Comparison of ENCODE assay signal across 29 cellular contexts in the genomic region with DNA sequence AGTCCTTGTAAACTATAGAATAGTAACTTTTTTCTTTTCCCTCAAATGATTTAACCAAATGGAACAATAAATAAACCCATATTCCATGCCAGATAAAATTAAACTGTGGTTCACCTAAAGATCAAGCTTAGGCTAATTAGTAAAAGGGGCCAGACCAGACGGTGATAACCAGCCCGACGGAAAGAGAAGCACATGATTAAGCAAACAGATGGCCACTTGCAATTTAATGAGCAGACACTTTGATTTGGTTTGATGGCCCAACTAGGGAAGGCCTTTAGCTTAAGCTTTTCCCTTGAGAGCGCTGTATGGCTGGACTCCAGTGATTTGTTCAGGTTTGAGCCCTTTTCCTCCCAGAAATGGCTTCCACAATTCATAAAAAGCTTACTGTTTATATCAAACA. TPM values are rescaled to one million over a fixed set of nuclear protein-coding genes. Genes with fewer than 3 reads are reported as not detected.
A peak's percentile ranks its signal among the peaks of the same experiment; 100 is the strongest.
DNase-seq lines count a peak whose midpoint lies in the region; ATAC-seq and TF ChIP-seq lines count a peak whose summit lies in the region.
"Had no signal": no experiment of that assay in that cellular context is flagged by ENCODE, and none has a peak within 500 bp of the region (broad histone marks: within the 10 kb centered on the region; RNA-seq: fewer than 3 reads in every experiment).

No MANE protein-coding gene starts in this region.

- H3K4me1 Mint-ChIP-seq in neural progenitor cell (no peaks in the 10 kb centered on the region), natural killer cell (no peaks in the 10 kb centered on the region)
- H3K4me1 Mint-ChIP-seq: activated naive CD8-positive, alpha-beta T cell treated with anti-CD3 and anti-CD28 coated beads, Interleukin-2, amount 50 U/mL, for 24 hours; immature natural killer cell had no signal

- H3F3A ChIP-seq in SK-N-SH (replicated peaks; ENCODE audit: insufficient read depth) (no peaks in the 10 kb centered on the region), neural progenitor cell (ENCODE audit: low read depth) (no peaks in the 10 kb centered on the region)

- peak; percentile 79 for DNase-seq in NCI-H1092 (lab: John Stamatoyannopoulos, UW)
- peak; percentile 54 to 86 for DNase-seq in NCI-H446 (lab: John Stamatoyannopoulos, UW)
- peak; percentile 52 for DNase-seq in SK-N-SH
- no peak for DNase-seq in neural progenitor cell (ENCODE audit: low spot score)
- no peak for DNase-seq in GM13976 (ENCODE audit: low spot score)
- DNase-seq in natural killer cell = no peak
- DNase-seq: activated CD4-positive, alpha-beta T cell treated with anti-CD3 and anti-CD28 coated beads for 1 hour; activated CD8-positive, alpha-beta T cell treated with anti-CD3 and anti-CD28 coated beads, Interleukin-2, amount 10 ng/mL, durations not matched to agents 7 days and 5 days; activated gamma-delta T cell; activated naive CD8-positive, alpha-beta T cell treated with anti-CD3 and anti-CD28 coated beads, Interleukin-2, amount 50 U/mL, for 24 hours; Caco-2; cerebellar nuclear complex; dorsolateral prefrontal cortex; EL; hypothalamus; immature natural killer cell; mesenchymal stem cell; NCI-H526 treated with DMSO at 0.1 percent for 48 hours; nucleus accumbens; psoas muscle; RPMI8226; stimulated activated naive CD8-positive, alpha-beta T cell treated with anti-CD3 and anti-CD28 coated beads, Interleukin-15, Interleukin-2, amounts not matched to agents 100 U/mL and 50 U/mL, for 24 hours; T-helper 2 cell; uterus had no signal

- no peak overlapping the region for H2AFZ ChIP-seq in SK-N-SH (ENCODE audit: low read depth)
- H2AFZ ChIP-seq in neural progenitor cell (replicated peaks) = peak overlapping the region; percentile 65

- H3K36me3 Mint-ChIP-seq in neural progenitor cell (peaks cover 2% of the 10 kb centered on the region), natural killer cell (peaks cover 12% of the 10 kb centered on the region)

- TF ChIP-seq EP300 in SK-N-SH (IDR thresholded peaks at IDR 0.05; ENCODE audit: borderline replicate concordance in 1 of 2, low read depth in 1 of 2, low read length in 1 of 2) = peak in 1 of 2 experiments; percentile 28; a peak in 1 of 4 replicates

- H3K27ac Mint-ChIP-seq in neural progenitor cell (no peak overlapping the region), natural killer cell (no peak overlapping the region)
- H3K27ac Mint-ChIP-seq: activated CD8-positive, alpha-beta T cell treated with anti-CD3 and anti-CD28 coated beads, Interleukin-2, amount 10 ng/mL, durations not matched to agents 7 days and 5 days; activated naive CD8-positive, alpha-beta T cell treated with anti-CD3 and anti-CD28 coated beads, Interleukin-2, amount 50 U/mL, for 24 hours; immature natural killer cell had no signal

- H4K20me1 ChIP-seq in SK-N-SH (ENCODE audit: insufficient read depth) (no peaks in the 10 kb centered on the region), neural progenitor cell (ENCODE audit: low read depth) (no peaks in the 10 kb centered on the region)

- POLR2A ChIA-PET in SK-N-SH (lab: Yijun Ruan, JAX) = no interaction called here

- ATAC-seq in natural killer cell = no peak
- no peak for ATAC-seq in GM18868 (IDR thresholded peaks at IDR 0.05; ENCODE audit: unreplicated experiment)
- ATAC-seq: activated CD8-positive, alpha-beta T cell treated with anti-CD3 and anti-CD28 coated beads, Interleukin-2, amount 10 ng/mL, durations not matched to agents 7 days and 5 days; activated naive CD8-positive, alpha-beta T cell treated with anti-CD3 and anti-CD28 coated beads, Interleukin-2, amount 50 U/mL, for 24 hours; gastroesophageal sphincter; left lobe of liver; psoas muscle; stimulated activated naive CD8-positive, alpha-beta T cell treated with anti-CD3 and anti-CD28 coated beads, Interleukin-15, Interleukin-2, amounts not matched to agents 100 U/mL and 50 U/mL, for 24 hours had no signal

- H3K9me3 Mint-ChIP-seq in neural progenitor cell (peaks cover 17% of the 10 kb centered on the region), natural killer cell (peaks cover 0 to 5% of the 10 kb centered on the region in 2 donors)

- H3K4me2 ChIP-seq in SK-N-SH (no peak overlapping the region), neural progenitor cell (no peak overlapping the region)

- H3K27me3 Mint-ChIP-seq in neural progenitor cell (ENCODE audit: insufficient read depth, low read depth) (no peaks in the 10 kb centered on the region), natural killer cell (ENCODE audit: low read depth in 2 of 2) (peaks cover 2 to 12% of the 10 kb centered on the region in 2 donors)

- intact Hi-C loops in natural killer cell (cut with micrococcal nuclease) = no loop called here

- H3K27me3 ChIP-seq in SK-N-SH (ENCODE audit: insufficient read depth) (no peaks in the 10 kb centered on the region), neural progenitor cell (no peaks in the 10 kb centered on the region)
- H3K27me3 ChIP-seq: dorsolateral prefrontal cortex, gastroesophageal sphincter, uterus had no signal

- H3K4me1 ChIP-seq in SK-N-SH (ENCODE audit: control insufficient read depth in 1 of 2, insufficient read depth in 2 of 2, low read depth in 1 of 2, low read length in 1 of 2) (no peaks in the 10 kb centered on the region; a peak in 1 of 4 replicates), neural progenitor cell (no peaks in the 10 kb centered on the region)
- H3K4me1 ChIP-seq: Caco-2, psoas muscle, uterus had no signal

- TF ChIP-seq CTCF in SK-N-SH (IDR thresholded peaks at IDR 0.05) (no peak), neural progenitor cell (IDR thresholded peaks at IDR 0.05) (no peak), GM13976 (IDR thresholded peaks at IDR 0.05; ENCODE audit: borderline replicate concordance, control extremely low read depth, extremely low read depth, insufficient read depth, missing control alignments) (no peak), natural killer cell (IDR thresholded peaks at IDR 0.05) (no peak)

- WGBS in SK-N-SH (ENCODE audit: low lambda C conversion rate) = 56% methylated on average over 4 of the region's 4 CpGs

- H3K79me2 ChIP-seq in SK-N-SH (ENCODE audit: insufficient read depth) = no peaks in the 10 kb centered on the region
- H3K79me2 ChIP-seq in neural progenitor cell (ENCODE audit: low read depth) = no peaks in the 10 kb centered on the region

- CTCF ChIA-PET in SK-N-SH (lab: Yijun Ruan, JAX) = interaction anchor here (0.9 to 1.2 kb wide), 2 partner anchors 16 to 29 kb away, joined by 3 read pairs; no protein-coding TSS in a partner anchor

- H3K4me3 ChIP-seq in SK-N-SH (ENCODE audit: low read depth in 2 of 2, low read length in 1 of 2) = no peak overlapping the region
- no peak overlapping the region for H3K4me3 ChIP-seq in neural progenitor cell
- H3K4me3 ChIP-seq: dorsolateral prefrontal cortex, gastroesophageal sphincter, psoas muscle, thoracic aorta, uterus had no signal

- in situ Hi-C loops in GM13976 (cut with MboI; ENCODE audit: low sequenced_read_pairs, unreplicated experiment) = no loop called here

- no peak for TF ChIP-seq RAD21 in SK-N-SH (IDR thresholded peaks at IDR 0.05; ENCODE audit: low read length)

- H3K4me3 Mint-ChIP-seq in neural progenitor cell = no peak overlapping the region
- no peak overlapping the region for H3K4me3 Mint-ChIP-seq in natural killer cell
- H3K4me3 Mint-ChIP-seq: activated CD8-positive, alpha-beta T cell treated with anti-CD3 and anti-CD28 coated beads, Interleukin-2, amount 10 ng/mL, durations not matched to agents 7 days and 5 days; activated naive CD8-positive, alpha-beta T cell treated with anti-CD3 and anti-CD28 coated beads, Interleukin-2, amount 50 U/mL, for 24 hours; immature natural killer cell had no signal

- no peak overlapping the region for H3K9ac ChIP-seq in SK-N-SH
- no peak overlapping the region for H3K9ac ChIP-seq in neural progenitor cell

- no peaks in the 10 kb centered on the region for H3K9me2 ChIP-seq in SK-N-SH

- H3K36me3 ChIP-seq in SK-N-SH (replicated peaks in 1 of 2; ENCODE audit: control insufficient read depth in 1 of 2, insufficient read depth in 2 of 2, low read length in 1 of 2) (no peaks in the 10 kb centered on the region), neural progenitor cell (peaks cover 4% of the 10 kb centered on the region)
- H3K36me3 ChIP-seq: gastroesophageal sphincter, thoracic aorta, uterus had no signal

- no peaks in the 10 kb centered on the region for H3K9me3 ChIP-seq in SK-N-SH
- peaks cover 9% of the 10 kb centered on the region for H3K9me3 ChIP-seq in neural progenitor cell (ENCODE audit: low read depth)
- H3K9me3 ChIP-seq: Caco-2, gastroesophageal sphincter, psoas muscle, thoracic aorta, uterus had no signal

- H3K27ac ChIP-seq in SK-N-SH (ENCODE audit: low read depth in 2 of 2, low read length in 1 of 2) = peak overlapping the region in 1 of 2 experiments; percentile 87; a peak in 2 of 4 replicates
- H3K27ac ChIP-seq in neural progenitor cell = no peak overlapping the region
- H3K27ac ChIP-seq: C4-2B, gastroesophageal sphincter, psoas muscle, thoracic aorta, uterus had no signal

TF ChIP-seq in SK-N-SH, 30 proteins besides CTCF, POLR2A, EP300 and RAD21 (continues in another document):
- TF ChIP-seq EZH2phosphoT487 (IDR thresholded peaks at IDR 0.05; ENCODE audit: borderline replicate concordance, low read depth) = no peak
- TF ChIP-seq FOXM1 (IDR thresholded peaks at IDR 0.05; ENCODE audit: low read depth) = no peak
- TF ChIP-seq, protein P1, sequence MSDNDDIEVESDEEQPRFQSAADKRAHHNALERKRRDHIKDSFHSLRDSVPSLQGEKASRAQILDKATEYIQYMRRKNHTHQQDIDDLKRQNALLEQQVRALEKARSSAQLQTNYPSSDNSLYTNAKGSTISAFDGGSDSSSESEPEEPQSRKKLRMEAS (IDR thresholded peaks at IDR 0.05; ENCODE audit: low read depth) = no peak
- TF ChIP-seq MXI1 (IDR thresholded peaks at IDR 0.05; ENCODE audit: low read depth, low read length) = no peak
- 0 out of 2 replicates have a peak, but pooled peaks have one; percentile 13 for TF ChIP-seq RCOR1 (IDR thresholded peaks at IDR 0.05; ENCODE audit: low read length)
- TF ChIP-seq RFX5 (IDR thresholded peaks at IDR 0.05; ENCODE audit: low read length) = no peak
- peak; percentile 55 for TF ChIP-seq GATA2 (CRISPR knock-in tag; IDR thresholded peaks at IDR 0.05)
- no peak for TF ChIP-seq NFIC (IDR thresholded peaks at IDR 0.05; ENCODE audit: borderline replicate concordance)
- TF ChIP-seq, protein P2, sequence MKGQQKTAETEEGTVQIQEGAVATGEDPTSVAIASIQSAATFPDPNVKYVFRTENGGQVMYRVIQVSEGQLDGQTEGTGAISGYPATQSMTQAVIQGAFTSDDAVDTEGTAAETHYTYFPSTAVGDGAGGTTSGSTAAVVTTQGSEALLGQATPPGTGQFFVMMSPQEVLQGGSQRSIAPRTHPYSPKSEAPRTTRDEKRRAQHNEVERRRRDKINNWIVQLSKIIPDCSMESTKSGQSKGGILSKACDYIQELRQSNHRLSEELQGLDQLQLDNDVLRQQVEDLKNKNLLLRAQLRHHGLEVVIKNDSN (IDR thresholded peaks at IDR 0.05; ENCODE audit: borderline replicate concordance, low read depth) = no peak

RNA-seq across cellular contexts. Expression of gene ZNF397, which starts 39.3 kb away (rescaled TPM):
- 4.8 and 7.4 TPM in 2 replicates for polyA plus RNA-seq in SK-N-SH (2012; rRNA removed)
- 5.9 and 6.4 TPM in 2 replicates for polyA plus RNA-seq in SK-N-SH (2012; cell fraction: cytosol; rRNA removed)
- 11.0 and 16.8 TPM in 2 replicates for polyA plus RNA-seq in SK-N-SH (2012; cell fraction: nucleus; rRNA removed)
- 79.4 and 93.0 TPM in 2 replicates for total RNA-seq in neural progenitor cell (ENCODE audit: low replicate concordance)
- total RNA-seq in natural killer cell = 10 to 100 TPM in 2 of 3 donors, 1 to 10 TPM in 1; 8.7 to 15.6 (median 13.9) TPM

Comparison
In these comparisons a context has a peak if more than half of its experiments do, and no peak if none do; other contexts are left out.
1. DNase-seq: peak in NCI-H1092 (single experiment), NCI-H446 (2 of 2) and SK-N-SH (single experiment); none in neural progenitor cell (single experiment), GM13976 (single experiment) and natural killer cell (single experiment).